In the genomic region with DNA sequence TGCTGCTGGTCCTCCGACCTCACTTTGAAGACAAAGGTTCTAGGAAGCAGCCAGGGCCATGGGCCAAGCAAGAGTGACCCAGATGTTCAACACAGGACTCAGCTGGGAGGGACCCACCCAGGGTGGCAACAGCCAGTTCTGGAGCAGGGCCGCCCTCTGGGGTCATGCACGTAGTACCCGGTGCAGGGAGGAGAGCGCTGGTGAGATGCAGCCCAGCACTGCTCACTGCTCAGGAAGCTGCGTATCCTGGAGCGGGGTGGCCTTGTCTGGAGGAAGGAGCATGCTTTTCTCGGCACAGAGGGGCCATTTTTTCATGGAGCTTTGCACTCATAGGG, we compare ENCODE assay signal across 21 cellular contexts.
DNase-seq lines count a peak whose midpoint lies in the region; ATAC-seq and TF ChIP-seq lines count a peak whose summit lies in the region.
"Had no signal": no experiment of that assay in that cellular context is flagged by ENCODE, and none has a peak within 500 bp of the region (broad histone marks: within the 10 kb centered on the region; RNA-seq: fewer than 3 reads in every experiment).

No MANE protein-coding gene starts in this region.

- TF ChIP-seq POLR2A in tibial nerve (IDR thresholded peaks at IDR 0.05): no peak

- H3K4me1 Mint-ChIP-seq in T-helper 17 cell (no peaks in the 10 kb centered on the region), neural crest cell (peaks cover 51% of the 10 kb centered on the region)
- peaks cover 10% of the 10 kb centered on the region for H3K4me1 Mint-ChIP-seq in activated naive CD4-positive, alpha-beta T cell treated with anti-CD3 and anti-CD28 coated beads for 36 hours (ENCODE audit: low read depth)

- H3K27ac Mint-ChIP-seq in T-helper 17 cell: peak overlapping the region; percentile 45
- H3K27ac Mint-ChIP-seq in neural crest cell (ENCODE audit: unreplicated experiment): no peak overlapping the region
- H3K27ac Mint-ChIP-seq in activated naive CD4-positive, alpha-beta T cell treated with anti-CD3 and anti-CD28 coated beads for 36 hours: no peak overlapping the region
- H3K27ac Mint-ChIP-seq: B cell; CD8-positive, alpha-beta T cell; IgD-negative memory B cell had no signal

- H3K27me3 Mint-ChIP-seq in T-helper 17 cell: peaks cover 4% of the 10 kb centered on the region
- no peaks in the 10 kb centered on the region for H3K27me3 Mint-ChIP-seq in neural crest cell (ENCODE audit: low read depth)
- H3K27me3 Mint-ChIP-seq in activated naive CD4-positive, alpha-beta T cell treated with anti-CD3 and anti-CD28 coated beads for 36 hours (ENCODE audit: low read depth): no peaks in the 10 kb centered on the region

- 88 to 90% methylated on average over 8 of the region's 8 CpGs for WGBS in ectodermal cell, 2 experiments
- 78 to 82% methylated on average over 8 of the region's 8 CpGs for WGBS in tibial nerve, 2 donors

- no peak for TF ChIP-seq EP300 in tibial nerve (IDR thresholded peaks at IDR 0.05)

- no peak for ATAC-seq in Right ventricle myocardium inferior
- ATAC-seq in T-helper 17 cell: no peak
- ATAC-seq in GM19351 (IDR thresholded peaks at IDR 0.05; ENCODE audit: unreplicated experiment): no peak
- ATAC-seq: CD8-positive, alpha-beta T cell had no signal

- DNase-seq in Right ventricle myocardium inferior (ENCODE audit: missing footprints) (peak; percentile 61), right atrium auricular region (ENCODE audit: low spot score) (no peak), T-helper 17 cell (no peak), neural crest cell (ENCODE audit: low read depth, low spot score) (no peak), tibial nerve (ENCODE audit: low spot score in 2 of 2) (no peak)
- no peak for DNase-seq in activated naive CD4-positive, alpha-beta T cell treated with anti-CD3 and anti-CD28 coated beads for 36 hours
- DNase-seq: Caco-2; CD8-positive, alpha-beta T cell; NCI-H1092; NCI-H1436; NCI-H187; NCI-H2107; NCI-H524; NCI-H774 had no signal

- H3K27me3 ChIP-seq in right atrium auricular region (no peaks in the 10 kb centered on the region), ectodermal cell (ENCODE audit: control insufficient read depth, insufficient read depth, low read length, poor library complexity, severe bottlenecking) (no peaks in the 10 kb centered on the region), tibial nerve (no peaks in the 10 kb centered on the region)
- H3K27me3 ChIP-seq: SJSA1 had no signal

- TF ChIP-seq CTCF in right atrium auricular region (IDR thresholded peaks at IDR 0.05) (no peak), neural crest cell (conservative IDR thresholded peaks at IDR 0.05) (no peak), tibial nerve (IDR thresholded peaks at IDR 0.05) (no peak)

- peaks cover 0 to 2% of the 10 kb centered on the region in 2 donors for H3K4me1 ChIP-seq in right atrium auricular region
- peaks cover 28% of the 10 kb centered on the region for H3K4me1 ChIP-seq in ectodermal cell (ENCODE audit: control insufficient read depth, insufficient read depth, low read length)
- H3K4me1 ChIP-seq in tibial nerve: peaks cover 0 to 4% (median 0%) of the 10 kb centered on the region in 4 donors
- H3K4me1 ChIP-seq: SJSA1 had no signal

- intact Hi-C loops in Right ventricle myocardium inferior (cut with DNase I): no loop called here
- intact Hi-C loops in activated naive CD4-positive, alpha-beta T cell treated with anti-CD3 and anti-CD28 coated beads for 36 hours (cut with micrococcal nuclease): no loop called here

- no peaks in the 10 kb centered on the region for H3K9me3 Mint-ChIP-seq in neural crest cell
- no peaks in the 10 kb centered on the region for H3K9me3 Mint-ChIP-seq in activated naive CD4-positive, alpha-beta T cell treated with anti-CD3 and anti-CD28 coated beads for 36 hours
- H3K9me3 Mint-ChIP-seq: CD8-positive, alpha-beta T cell had no signal

- H3K9me3 ChIP-seq in right atrium auricular region (no peaks in the 10 kb centered on the region), T-helper 17 cell (ENCODE audit: control insufficient read depth, low read length, poor library complexity, severe bottlenecking) (no peaks in the 10 kb centered on the region), ectodermal cell (ENCODE audit: control insufficient read depth, low read length) (no peaks in the 10 kb centered on the region), tibial nerve (no peaks in the 10 kb centered on the region)
- H3K9me3 ChIP-seq: Caco-2, SJSA1 had no signal

- H3K36me3 ChIP-seq in right atrium auricular region: no peaks in the 10 kb centered on the region
- H3K36me3 ChIP-seq in ectodermal cell (ENCODE audit: control insufficient read depth, insufficient read depth, low read length): no peaks in the 10 kb centered on the region
- no peaks in the 10 kb centered on the region for H3K36me3 ChIP-seq in tibial nerve
- H3K36me3 ChIP-seq: SJSA1 had no signal

- H3K36me3 Mint-ChIP-seq in T-helper 17 cell (ENCODE audit: low read depth) (no peaks in the 10 kb centered on the region), neural crest cell (ENCODE audit: low read depth) (no peaks in the 10 kb centered on the region)
- no peaks in the 10 kb centered on the region for H3K36me3 Mint-ChIP-seq in activated naive CD4-positive, alpha-beta T cell treated with anti-CD3 and anti-CD28 coated beads for 36 hours (ENCODE audit: low read depth)
- H3K36me3 Mint-ChIP-seq: CD8-positive, alpha-beta T cell; IgD-negative memory B cell had no signal

- no peak overlapping the region for H3K4me3 Mint-ChIP-seq in T-helper 17 cell
- H3K4me3 Mint-ChIP-seq in neural crest cell: peak overlapping the region; percentile 16
- H3K4me3 Mint-ChIP-seq in activated naive CD4-positive, alpha-beta T cell treated with anti-CD3 and anti-CD28 coated beads for 36 hours: no peak overlapping the region
- H3K4me3 Mint-ChIP-seq: B cell; CD8-positive, alpha-beta T cell; IgD-negative memory B cell had no signal

- H3K27ac ChIP-seq in right atrium auricular region: no peak overlapping the region
- peak overlapping the region; percentile 70 for H3K27ac ChIP-seq in ectodermal cell (ENCODE audit: insufficient read depth, low read depth, low read length, poor library complexity, severe bottlenecking)
- H3K27ac ChIP-seq in tibial nerve: no peak overlapping the region
- H3K27ac ChIP-seq: 22Rv1, C4-2B, SJSA1 had no signal

- CTCF ChIA-PET in activated naive CD4-positive, alpha-beta T cell treated with anti-CD3 and anti-CD28 coated beads for 36 hours (lab: Charles Lee): interaction anchor here (0.6 kb wide), 1 partner anchor 1142 kb away, joined by 5 read pairs; no protein-coding TSS in a partner anchor

- H3K4me3 ChIP-seq in right atrium auricular region (no peak overlapping the region), ectodermal cell (ENCODE audit: insufficient read depth, low read depth, low read length) (no peak overlapping the region), tibial nerve (no peak overlapping the region)
- H3K4me3 ChIP-seq: SJSA1 had no signal
